ENCODE assay signal across 19 cellular contexts in genomic region chr10:79013406-79013805, GRCh38. TPM values are rescaled to one million over a fixed set of nuclear protein-coding genes. Genes with fewer than 3 reads are reported as not detected.
DNase-seq lines count a peak whose midpoint lies in the region; ATAC-seq, FAIRE-seq and TF ChIP-seq lines count a peak whose summit lies in the region.
"Had no signal": no experiment of that assay in that cellular context is flagged by ENCODE, and none has a peak within 500 bp of the region (broad histone marks: within the 10 kb centered on the region; RNA-seq: fewer than 3 reads in every experiment).

No MANE protein-coding gene starts in this region.

- H3K27ac ChIP-seq in liver (ENCODE audit: low read depth in 1 of 2, low read length in 2 of 2): peak overlapping the region; percentile 15 to 22
- H3K27ac ChIP-seq in HepG2 (ENCODE audit: extremely low read length, insufficient read depth, low read length): no peak overlapping the region
- no peak overlapping the region for H3K27ac ChIP-seq in osteoblast (ENCODE audit: low read depth, low read length)
- H3K27ac ChIP-seq: BLaER1, GM23248 had no signal

- no peak for TF ChIP-seq POLR2A in HepG2 (IDR thresholded peaks at IDR 0.05; ENCODE audit: insufficient read depth in 1 of 2, low read depth in 2 of 2, low read length in 2 of 2)

- H3K4me2 ChIP-seq in HepG2 (ENCODE audit: low read depth, low read length) (no peak overlapping the region), osteoblast (ENCODE audit: insufficient read depth, low read length) (no peak overlapping the region)
- H3K4me2 ChIP-seq: BLaER1 had no signal

- H3K4me3 ChIP-seq in liver (ENCODE audit: low read depth in 1 of 3, low read length in 3 of 3) (no peak overlapping the region), HepG2 (replicated peaks in 1 of 3; ENCODE audit: insufficient read depth in 1 of 3, low read depth in 2 of 3, low read length in 3 of 3) (no peak overlapping the region), osteoblast (ENCODE audit: insufficient read depth, low read length) (no peak overlapping the region)
- H3K4me3 ChIP-seq: BLaER1, GM12878, GM23248 had no signal

- H3K36me3 ChIP-seq in liver (ENCODE audit: control insufficient read depth in 4 of 4, insufficient read depth in 3 of 4, low read depth in 1 of 4, low read length in 3 of 4) (no peaks in the 10 kb centered on the region), HepG2 (replicated peaks in 1 of 2; ENCODE audit: control insufficient read depth in 1 of 2, insufficient read depth in 2 of 2, low read length in 2 of 2) (no peaks in the 10 kb centered on the region), osteoblast (ENCODE audit: insufficient read depth, low read length) (no peaks in the 10 kb centered on the region)
- H3K36me3 ChIP-seq: BLaER1 had no signal

- no peak for TF ChIP-seq EP300 in HepG2 (IDR thresholded peaks at IDR 0.05; ENCODE audit: low read depth in 2 of 2, low read length in 2 of 2)
- no peak for TF ChIP-seq EP300 in HepG2 (CRISPR knock-in tag; IDR thresholded peaks at IDR 0.05; ENCODE audit: borderline replicate concordance)

- H3K79me2 ChIP-seq in HepG2 (ENCODE audit: insufficient read depth, low read length): no peaks in the 10 kb centered on the region
- H3K79me2 ChIP-seq in osteoblast (ENCODE audit: insufficient read depth, low read length): no peaks in the 10 kb centered on the region

- intact Hi-C loops in HepG2 (cut with micrococcal nuclease; ENCODE audit: unreplicated experiment): no loop called here

- POLR2A ChIA-PET in HepG2 (lab: Yijun Ruan, JAX): no interaction called here

- DNase-seq in HepG2 (ENCODE audit: low spot score) (no peak), kidney glomerular epithelial cell (lab: John Stamatoyannopoulos, UW) (peak; percentile 24), osteoblast (ENCODE audit: insufficient read length, low spot score, missing footprints) (peak; percentile 21), H4 (ENCODE audit: low spot score) (no peak), GM19240 (ENCODE audit: insufficient read length, low spot score) (no peak), NCI-H2171 treated with DMSO at 0.1 percent for 48 hours (lab: John Stamatoyannopoulos, UW) (no peak)
- no peak for DNase-seq in activated effector memory CD4-positive, alpha-beta T cell treated with anti-CD3 and anti-CD28 coated beads, Interleukin-2, amount 50 U/mL, for 16 hours
- DNase-seq: 8988T; CD4-positive, alpha-beta memory T cell; DMS 273 treated with DMSO at 0.1 percent for 48 hours; DMS53; DND-41; EL; GM23248; HCEC 1CT had no signal

- TF ChIP-seq RAD21 in liver (IDR thresholded peaks at IDR 0.05) (peak; percentile 46 to 53), HepG2 (CRISPR knock-in tag; IDR thresholded peaks at IDR 0.05) (no peak)

- H4K20me1 ChIP-seq in HepG2 (ENCODE audit: insufficient read depth, low read length): no peaks in the 10 kb centered on the region
- no peaks in the 10 kb centered on the region for H4K20me1 ChIP-seq in osteoblast (ENCODE audit: insufficient read depth, low read length)
- H4K20me1 ChIP-seq: BLaER1 had no signal

- CTCF ChIA-PET in HepG2 (lab: Yijun Ruan, JAX; ENCODE audit: low intra/inter-chr PET ratio, low total read pairs): no interaction called here

- H3K4me1 ChIP-seq in liver (ENCODE audit: control insufficient read depth in 4 of 4, insufficient read depth in 4 of 4, low read length in 3 of 4) (peaks cover 0 to 26% (median 12%) of the 10 kb centered on the region in 4 donors), HepG2 (ENCODE audit: insufficient read depth, low read length) (peaks cover 28% of the 10 kb centered on the region), osteoblast (ENCODE audit: insufficient read depth, low read length) (no peaks in the 10 kb centered on the region)

- WGBS in liver: 36% methylated on average over 8 of the region's 8 CpGs
- 11% methylated on average over 8 of the region's 8 CpGs for WGBS in HepG2 (ENCODE audit: low lambda C conversion rate)

- H2AFZ ChIP-seq in HepG2 (ENCODE audit: low read length): no peak overlapping the region
- no peak overlapping the region for H2AFZ ChIP-seq in osteoblast (ENCODE audit: low read length)
- H2AFZ ChIP-seq: GM23248 had no signal

- no peak for ATAC-seq in HepG2
- ATAC-seq: GM12878 had no signal

- H3K27me3 ChIP-seq in liver (ENCODE audit: control insufficient read depth in 4 of 4, insufficient read depth in 4 of 4, low read length in 3 of 4) (no peaks in the 10 kb centered on the region), HepG2 (ENCODE audit: control insufficient read depth in 1 of 2, insufficient read depth in 2 of 2, low read length in 2 of 2) (peaks cover 6 to 54% of the 10 kb centered on the region in 2 experiments; a peak in 4 of 5 replicates), osteoblast (ENCODE audit: insufficient read depth, low read length) (peaks cover 16% of the 10 kb centered on the region)
- H3K27me3 ChIP-seq: BLaER1 had no signal

- no peak overlapping the region for H3K9ac ChIP-seq in liver (ENCODE audit: low read depth in 1 of 2, low read length in 2 of 2)
- H3K9ac ChIP-seq in HepG2 (ENCODE audit: insufficient read depth, low read depth, low read length): no peak overlapping the region
- H3K9ac ChIP-seq: BLaER1, GM23248 had no signal

- no TSS peak for BruUV-seq in HepG2 (replicated peaks; lab: Mats Ljungman, UMichigan)

- no peak for FAIRE-seq in HepG2 (lab: Jason Lieb, UNC)
- FAIRE-seq: GM12878, H54 had no signal

- no peaks in the 10 kb centered on the region for H3K9me3 ChIP-seq in liver (ENCODE audit: control insufficient read depth in 4 of 4, low read length in 3 of 4)
- no peaks in the 10 kb centered on the region for H3K9me3 ChIP-seq in HepG2 (ENCODE audit: low read length)
- H3K9me3 ChIP-seq in osteoblast (ENCODE audit: low read depth, low read length): no peaks in the 10 kb centered on the region
- H3K9me3 ChIP-seq: BLaER1 had no signal

- in situ Hi-C loops in HepG2 (cut with HindIII; ENCODE audit: extremely low pct_ligation_motif_present, low pct_unique_long_range_greater_than_20kb): no loop called here

- TF ChIP-seq CTCF in liver (IDR thresholded peaks at IDR 0.05; ENCODE audit: low read depth, low read length, missing input control) (no peak), HepG2 (CRISPR knock-in tag; IDR thresholded peaks at IDR 0.05) (no peak), osteoblast (IDR thresholded peaks at IDR 0.05; ENCODE audit: extremely low read depth, low read depth, low read length) (no peak)

TF ChIP-seq in liver, 16 proteins besides CTCF, POLR2A, EP300 and RAD21 (continues in another document):
- TF ChIP-seq GABPA (IDR thresholded peaks at IDR 0.05 in 1 of 2, conservative IDR thresholded peaks at IDR 0.05 in 1 of 2): peak in 1 of 2 donors; percentile 26

TF ChIP-seq in HepG2, 621 proteins besides CTCF, POLR2A, EP300 and RAD21:
- TF ChIP-seq ZNF382 (CRISPR knock-in tag; IDR thresholded peaks at IDR 0.05; ENCODE audit: borderline replicate concordance) (no peak), RBAK (CRISPR knock-in tag; IDR thresholded peaks at IDR 0.05) (no peak), CBFB (CRISPR knock-in tag; IDR thresholded peaks at IDR 0.05) (no peak), ARID3A (IDR thresholded peaks at IDR 0.05; ENCODE audit: low read depth, low read length) (no peak), FOXA3 (CRISPR knock-in tag; IDR thresholded peaks at IDR 0.05) (no peak)

RNA-seq across cellular contexts. Expression of gene ZMIZ1, which starts 55.4 kb away (rescaled TPM):
- total RNA-seq in liver (10 to 100 TPM; 11.2 to 19.1 TPM), HepG2 (2016; rRNA removed; fragmentation: Illumina TruSeq; extraction: Trizol) (5.3 and 11.0 TPM in 2 replicates), osteoblast (40.9 and 50.4 TPM in 2 replicates)
- polyA plus RNA-seq in liver (1 to 10 TPM; 3.9 to 8.4 TPM), HepG2 (2011; rRNA removed) (8.8 and 10.2 TPM in 2 replicates)
- 2.3 and 2.6 TPM in 2 replicates for total RNA-seq in HepG2 (2016; cell fraction: cytosol; rRNA removed; fragmentation: Illumina TruSeq; extraction: Trizol; ENCODE audit: low read depth)
- total RNA-seq in HepG2 (2016; cell fraction: insoluble cytoplasmic fraction; rRNA removed; fragmentation: Illumina TruSeq; extraction: Trizol): 5.2 and 10.5 TPM in 2 replicates
- 7.0 and 7.7 TPM in 2 replicates for total RNA-seq in HepG2 (2016; cell fraction: membrane; rRNA removed; fragmentation: Illumina TruSeq; extraction: Trizol)
- total RNA-seq in HepG2 (2016; cell fraction: nucleus; rRNA removed; fragmentation: Illumina TruSeq; extraction: Trizol): 9.9 and 13.1 TPM in 2 replicates
- polyA plus RNA-seq in HepG2 (2011; cell fraction: cytosol; rRNA removed): 7.4 TPM in 2 replicates
- 42.1 and 46.0 TPM in 2 replicates for polyA plus RNA-seq in HepG2 (2011; cell fraction: nucleus; rRNA removed)
- 22.4 and 32.5 TPM in 2 replicates for polyA plus RNA-seq in HepG2 (2012)
- polyA plus RNA-seq in HepG2 (2016; cell fraction: cytosol; fragmentation: Illumina TruSeq; extraction: Trizol; ENCODE audit: low read depth): 0.69 and 1.1 TPM in 2 replicates
- 16.0 and 20.6 TPM in 2 replicates for polyA plus RNA-seq in HepG2 (2016; cell fraction: insoluble cytoplasmic fraction; fragmentation: Illumina TruSeq; extraction: Trizol; ENCODE audit: low read depth)
- polyA plus RNA-seq in HepG2 (2016; cell fraction: membrane; fragmentation: Illumina TruSeq; extraction: Trizol; ENCODE audit: low read depth): 2.4 and 3.8 TPM in 2 replicates
- 25.8 and 26.9 TPM in 2 replicates for polyA plus RNA-seq in HepG2 (2016; cell fraction: nucleus; fragmentation: Illumina TruSeq; extraction: Trizol; ENCODE audit: insufficient read depth, low read depth)
- polyA minus RNA-seq in HepG2 (2011; rRNA and poly(A)+ RNA removed; ENCODE audit: low replicate concordance): 7.8 and 28.6 TPM in 2 replicates
- 19.5 and 20.1 TPM in 2 replicates for polyA minus RNA-seq in HepG2 (2011; cell fraction: cytosol; rRNA and poly(A)+ RNA removed)
- polyA minus RNA-seq in HepG2 (2011; cell fraction: nucleus; rRNA and poly(A)+ RNA removed): 27.4 and 29.2 TPM in 2 replicates
- total RNA-seq in H4 (2014; rRNA removed; shearing (Covaris generic)): 10.9 and 13.5 TPM in 2 replicates

Comparison
In these comparisons a context has a peak if more than half of its experiments do, and no peak if none do; other contexts are left out.
1. H3K27ac ChIP-seq: peak in liver (2 of 2); none in HepG2 (single experiment) and osteoblast (single experiment).
2. DNase-seq: peak in kidney glomerular epithelial cell (single experiment) and osteoblast (single experiment); none in HepG2 (single experiment), activated effector memory CD4-positive, alpha-beta T cell treated with anti-CD3 and anti-CD28 coated beads, Interleukin-2, amount 50 U/mL, for 16 hours (single experiment), H4 (single experiment), GM19240 (single experiment) and NCI-H2171 treated with DMSO at 0.1 percent for 48 hours (single experiment).